In genomic region chrX:136768469-136769084, GRCh38 we compare ENCODE assay signal across 8 cellular contexts. TPM values are rescaled to one million over a fixed set of nuclear protein-coding genes. Genes with fewer than 3 reads are reported as not detected.
A peak's percentile ranks its signal among the peaks of the same experiment; 100 is the strongest.
DNase-seq lines count a peak whose midpoint lies in the region; ATAC-seq and TF ChIP-seq lines count a peak whose summit lies in the region.

No MANE protein-coding gene starts in this region.

- H3K27me3 ChIP-seq in HUES64 (ENCODE audit: insufficient read depth, low read length), result peaks cover 11% of the 10 kb centered on the region

- H3K27ac Mint-ChIP-seq in WTC11, result no peak overlapping the region
- H3K27ac Mint-ChIP-seq in dendritic cell treated with granulocyte-macrophage colony-stimulating factor and Interleukin-4, amounts not matched to agents 40 ng/mL and 50 ng/mL, for 4 days, result peak overlapping the region; percentile 85
- peak overlapping the region; percentile 59 to 63 for H3K27ac Mint-ChIP-seq in natural killer cell

- H3K36me3 ChIP-seq in HUES64 (ENCODE audit: insufficient read depth, low read length), result no peaks in the 10 kb centered on the region

- POLR2A ChIA-PET in WTC11 (lab: Charles Lee), result interaction anchor here (0.6 to 1.0 kb wide), 2 partner anchors 112 kb away, joined by 3 to 5 read pairs; partner anchors contain the start of gene RBMX

- H3K9me3 Mint-ChIP-seq in WTC11 (peaks cover 3% of the 10 kb centered on the region; the same call in 1 of the 2 replicates), natural killer cell (no peaks in the 10 kb centered on the region)
- no peaks in the 10 kb centered on the region for H3K9me3 Mint-ChIP-seq in dendritic cell treated with granulocyte-macrophage colony-stimulating factor and Interleukin-4, amounts not matched to agents 40 ng/mL and 50 ng/mL, for 4 days

- H3K27me3 Mint-ChIP-seq in WTC11 (ENCODE audit: low read depth) (peaks cover 9% of the 10 kb centered on the region), natural killer cell (ENCODE audit: low read depth in 2 of 2) (no peaks in the 10 kb centered on the region)
- H3K27me3 Mint-ChIP-seq in dendritic cell treated with granulocyte-macrophage colony-stimulating factor and Interleukin-4, amounts not matched to agents 40 ng/mL and 50 ng/mL, for 4 days, result no peaks in the 10 kb centered on the region

- no peak for TF ChIP-seq CTCF in WTC11 (IDR thresholded peaks at IDR 0.05)
- TF ChIP-seq CTCF in natural killer cell (IDR thresholded peaks at IDR 0.05), result no peak

- H3K4me1 Mint-ChIP-seq in WTC11, result peaks cover 18% of the 10 kb centered on the region
- H3K4me1 Mint-ChIP-seq in dendritic cell treated with granulocyte-macrophage colony-stimulating factor and Interleukin-4, amounts not matched to agents 40 ng/mL and 50 ng/mL, for 4 days (ENCODE audit: low read depth), result peaks cover 18% of the 10 kb centered on the region
- H3K4me1 Mint-ChIP-seq in natural killer cell, result peaks cover 18 to 22% of the 10 kb centered on the region in 2 donors

- CTCF ChIA-PET in WTC11 (lab: Charles Lee), result interaction anchor here (0.9 kb wide), 1 partner anchor 48 kb away, joined by 3 read pairs; no protein-coding TSS in a partner anchor

- intact Hi-C loops in dendritic cell treated with granulocyte-macrophage colony-stimulating factor and Interleukin-4, amounts not matched to agents 40 ng/mL and 50 ng/mL, for 4 days (cut with micrococcal nuclease), result no loop called here
- intact Hi-C loops in natural killer cell (cut with micrococcal nuclease), result loop anchor here (10.0 kb wide), 1 partner anchor 86 kb away; no protein-coding TSS in a partner anchor

- H3K4me1 ChIP-seq in HUES64 (ENCODE audit: insufficient read depth, low read length), result peaks cover 13% of the 10 kb centered on the region; the same call in 1 of the 2 replicates

- no peak overlapping the region for H3K9ac ChIP-seq in HUES64 (ENCODE audit: low read depth, low read length)

- no peaks in the 10 kb centered on the region; the same call in 1 of the 2 replicates for H3K36me3 Mint-ChIP-seq in WTC11
- H3K36me3 Mint-ChIP-seq in dendritic cell treated with granulocyte-macrophage colony-stimulating factor and Interleukin-4, amounts not matched to agents 40 ng/mL and 50 ng/mL, for 4 days (ENCODE audit: low read depth), result peaks cover 11% of the 10 kb centered on the region
- no peaks in the 10 kb centered on the region for H3K36me3 Mint-ChIP-seq in natural killer cell

- no peak; the same call in 1 of the 2 replicates for ATAC-seq in WTC11
- ATAC-seq in natural killer cell, result no peak

- H3K4me3 ChIP-seq in HUES64 (ENCODE audit: low read length), result peak overlapping the region; percentile 64; the same call in 1 of the 2 replicates

- H3K4me3 Mint-ChIP-seq in WTC11 (peak overlapping the region; percentile 63), natural killer cell (peak overlapping the region; percentile 82)
- peak overlapping the region; percentile 81 for H3K4me3 Mint-ChIP-seq in dendritic cell treated with granulocyte-macrophage colony-stimulating factor and Interleukin-4, amounts not matched to agents 40 ng/mL and 50 ng/mL, for 4 days

- DNase-seq in NCI-H1436 (lab: John Stamatoyannopoulos, UW), result peak; percentile 1
- DNase-seq in NCI-H1436 treated with DMSO at 0.1 percent for 48 hours (lab: John Stamatoyannopoulos, UW), result no peak
- peak; percentile 12 for DNase-seq in WTC11 (ENCODE audit: low spot score)
- no peak for DNase-seq in natural killer cell
- no peak for DNase-seq in NCI-H510A treated with DMSO at 0.1 percent for 48 hours (lab: John Stamatoyannopoulos, UW)
- DNase-seq in cerebellar cortex (ENCODE audit: low spot score), result no peak

- 23% methylated on average over 6 of the region's 7 CpGs for WGBS in HUES64

- no peaks in the 10 kb centered on the region for H3K9me3 ChIP-seq in HUES64 (ENCODE audit: insufficient read depth, low read depth, low read length)

- H3K27ac ChIP-seq in HUES64 (ENCODE audit: low read depth, low read length), result no peak overlapping the region

TF ChIP-seq in WTC11, 78 proteins besides CTCF, POLR2A, EP300 and RAD21:
- TF ChIP-seq ATF2 (CRISPR knock-in tag; IDR thresholded peaks at IDR 0.05; ENCODE audit: borderline replicate concordance, low read depth) (no peak), NR2C2 (CRISPR knock-in tag; IDR thresholded peaks at IDR 0.05) (no peak), PRDM15 (CRISPR knock-in tag; IDR thresholded peaks at IDR 0.05) (peak; percentile 45; the same call in 1 of the 2 replicates), PREB (CRISPR knock-in tag; IDR thresholded peaks at IDR 0.05; ENCODE audit: borderline replicate concordance) (no peak)

RNA-seq across cellular contexts. Expression of gene ARHGEF6, which starts 12.2 kb away (rescaled TPM):
- polyA plus RNA-seq in HUES64 (2013, experiment 1 of 2), result 3.6 TPM
- polyA plus RNA-seq in HUES64 (2013, experiment 2 of 2), result 5.5 TPM
- total RNA-seq in WTC11 (2021) (5.1 to 5.6 TPM (median 5.2 TPM) in 3 replicates), natural killer cell (10 to 100 TPM; 55.5 to 78.8 (median 75.7) TPM)

Comparison
In these comparisons a context has a peak if more than half of its experiments do, and no peak if none do; other contexts are left out.
1. DNase-seq: peak in NCI-H1436 (single experiment) and WTC11 (single experiment); none in NCI-H1436 treated with DMSO at 0.1 percent for 48 hours (single experiment), natural killer cell (single experiment), NCI-H510A treated with DMSO at 0.1 percent for 48 hours (single experiment) and cerebellar cortex (single experiment).
2. Peak in every context shown above with its lines, with median percentiles within 50 percentile points of each other: H3K4me3 Mint-ChIP-seq.